Comparison of ENCODE assay signal across 2 cellular contexts in the genomic region with DNA sequence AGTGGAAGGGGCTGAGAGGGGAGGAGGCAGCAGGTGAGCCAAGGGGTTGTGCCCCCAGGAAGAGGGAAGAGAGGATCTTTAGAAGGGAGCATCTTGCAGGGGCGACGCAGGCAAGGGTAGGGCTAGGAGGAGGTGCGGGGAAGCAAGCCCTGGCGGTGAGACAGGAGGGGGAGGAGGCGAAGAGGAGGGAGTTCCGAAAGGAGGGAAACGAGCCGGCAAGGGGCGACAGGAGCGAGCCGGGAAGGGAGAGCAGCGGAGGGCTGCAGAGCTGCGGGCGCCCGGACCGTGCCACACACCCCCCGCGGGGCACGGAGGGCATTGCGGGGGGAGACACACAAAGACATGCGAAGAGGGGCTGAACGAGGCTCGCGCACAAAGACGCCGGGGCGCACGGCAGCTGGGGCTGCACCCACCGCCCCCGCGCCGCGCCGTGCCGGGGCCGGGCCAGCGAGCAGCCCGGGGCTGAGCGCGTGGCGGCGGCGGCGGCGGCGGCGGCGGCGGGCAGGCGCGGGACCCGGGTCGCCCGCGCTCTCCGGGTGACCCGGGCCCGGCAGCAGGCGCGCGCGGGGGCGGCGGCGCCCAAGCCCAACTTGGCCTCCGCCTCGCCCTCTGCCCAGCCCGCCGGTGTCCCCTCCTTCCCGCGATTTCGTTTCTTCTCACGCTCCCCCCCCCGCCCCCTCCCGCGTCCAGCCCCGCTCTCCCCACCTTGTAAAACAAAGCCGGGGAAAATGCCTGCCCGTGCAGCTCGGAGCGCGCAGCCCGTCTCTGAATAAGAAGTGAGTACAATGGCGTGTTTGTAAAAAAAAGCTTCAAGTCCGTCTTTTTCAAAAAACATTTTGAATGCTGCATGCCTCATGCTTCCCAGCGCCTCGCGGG.
TF ChIP-seq lines count a peak whose summit lies in the region.

A gene with protein sequence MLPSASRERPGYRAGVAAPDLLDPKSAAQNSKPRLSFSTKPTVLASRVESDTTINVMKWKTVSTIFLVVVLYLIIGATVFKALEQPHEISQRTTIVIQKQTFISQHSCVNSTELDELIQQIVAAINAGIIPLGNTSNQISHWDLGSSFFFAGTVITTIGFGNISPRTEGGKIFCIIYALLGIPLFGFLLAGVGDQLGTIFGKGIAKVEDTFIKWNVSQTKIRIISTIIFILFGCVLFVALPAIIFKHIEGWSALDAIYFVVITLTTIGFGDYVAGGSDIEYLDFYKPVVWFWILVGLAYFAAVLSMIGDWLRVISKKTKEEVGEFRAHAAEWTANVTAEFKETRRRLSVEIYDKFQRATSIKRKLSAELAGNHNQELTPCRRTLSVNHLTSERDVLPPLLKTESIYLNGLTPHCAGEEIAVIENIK (plus strand): TSS at position 206 of the 876 bp plus-strand sequence. CDS start 649 bp downstream, at position 855.

TF ChIP-seq in A549, 52 proteins besides CTCF, POLR2A, EP300 and RAD21:
- TF ChIP-seq ZNF302 (CRISPR knock-in tag; IDR thresholded peaks at IDR 0.05) (no peak), MAFK (IDR thresholded peaks at IDR 0.05; ENCODE audit: partially characterized antibody) (no peak), HDAC2 (IDR thresholded peaks at IDR 0.05) (no peak), MAZ (IDR thresholded peaks at IDR 0.05; ENCODE audit: borderline replicate concordance, low read depth, low read length) (no peak), HEYL (CRISPR knock-in tag; IDR thresholded peaks at IDR 0.05) (no peak)

TF ChIP-seq in HepG2, 621 proteins besides CTCF, POLR2A, EP300 and RAD21:
- TF ChIP-seq SOX13 (IDR thresholded peaks at IDR 0.05) = no peak
- TF ChIP-seq SOX13 (CRISPR knock-in tag; conservative IDR thresholded peaks at IDR 0.05 in 1 of 2, IDR thresholded peaks at IDR 0.05 in 1 of 2) = no peak
- TF ChIP-seq CEBPB (IDR thresholded peaks at IDR 0.05; ENCODE audit: borderline replicate concordance, low read depth, low read length) = no peak
- TF ChIP-seq KMT2A (CRISPR knock-in tag; IDR thresholded peaks at IDR 0.05) = no peak
- TF ChIP-seq, protein P1, sequence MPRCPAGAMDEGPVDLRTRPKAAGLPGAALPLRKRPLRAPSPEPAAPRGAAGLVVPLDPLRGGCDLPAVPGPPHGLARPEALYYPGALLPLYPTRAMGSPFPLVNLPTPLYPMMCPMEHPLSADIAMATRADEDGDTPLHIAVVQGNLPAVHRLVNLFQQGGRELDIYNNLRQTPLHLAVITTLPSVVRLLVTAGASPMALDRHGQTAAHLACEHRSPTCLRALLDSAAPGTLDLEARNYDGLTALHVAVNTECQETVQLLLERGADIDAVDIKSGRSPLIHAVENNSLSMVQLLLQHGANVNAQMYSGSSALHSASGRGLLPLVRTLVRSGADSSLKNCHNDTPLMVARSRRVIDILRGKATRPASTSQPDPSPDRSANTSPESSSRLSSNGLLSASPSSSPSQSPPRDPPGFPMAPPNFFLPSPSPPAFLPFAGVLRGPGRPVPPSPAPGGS (CRISPR knock-in tag; IDR thresholded peaks at IDR 0.05) = no peak
- TF ChIP-seq, protein P2, sequence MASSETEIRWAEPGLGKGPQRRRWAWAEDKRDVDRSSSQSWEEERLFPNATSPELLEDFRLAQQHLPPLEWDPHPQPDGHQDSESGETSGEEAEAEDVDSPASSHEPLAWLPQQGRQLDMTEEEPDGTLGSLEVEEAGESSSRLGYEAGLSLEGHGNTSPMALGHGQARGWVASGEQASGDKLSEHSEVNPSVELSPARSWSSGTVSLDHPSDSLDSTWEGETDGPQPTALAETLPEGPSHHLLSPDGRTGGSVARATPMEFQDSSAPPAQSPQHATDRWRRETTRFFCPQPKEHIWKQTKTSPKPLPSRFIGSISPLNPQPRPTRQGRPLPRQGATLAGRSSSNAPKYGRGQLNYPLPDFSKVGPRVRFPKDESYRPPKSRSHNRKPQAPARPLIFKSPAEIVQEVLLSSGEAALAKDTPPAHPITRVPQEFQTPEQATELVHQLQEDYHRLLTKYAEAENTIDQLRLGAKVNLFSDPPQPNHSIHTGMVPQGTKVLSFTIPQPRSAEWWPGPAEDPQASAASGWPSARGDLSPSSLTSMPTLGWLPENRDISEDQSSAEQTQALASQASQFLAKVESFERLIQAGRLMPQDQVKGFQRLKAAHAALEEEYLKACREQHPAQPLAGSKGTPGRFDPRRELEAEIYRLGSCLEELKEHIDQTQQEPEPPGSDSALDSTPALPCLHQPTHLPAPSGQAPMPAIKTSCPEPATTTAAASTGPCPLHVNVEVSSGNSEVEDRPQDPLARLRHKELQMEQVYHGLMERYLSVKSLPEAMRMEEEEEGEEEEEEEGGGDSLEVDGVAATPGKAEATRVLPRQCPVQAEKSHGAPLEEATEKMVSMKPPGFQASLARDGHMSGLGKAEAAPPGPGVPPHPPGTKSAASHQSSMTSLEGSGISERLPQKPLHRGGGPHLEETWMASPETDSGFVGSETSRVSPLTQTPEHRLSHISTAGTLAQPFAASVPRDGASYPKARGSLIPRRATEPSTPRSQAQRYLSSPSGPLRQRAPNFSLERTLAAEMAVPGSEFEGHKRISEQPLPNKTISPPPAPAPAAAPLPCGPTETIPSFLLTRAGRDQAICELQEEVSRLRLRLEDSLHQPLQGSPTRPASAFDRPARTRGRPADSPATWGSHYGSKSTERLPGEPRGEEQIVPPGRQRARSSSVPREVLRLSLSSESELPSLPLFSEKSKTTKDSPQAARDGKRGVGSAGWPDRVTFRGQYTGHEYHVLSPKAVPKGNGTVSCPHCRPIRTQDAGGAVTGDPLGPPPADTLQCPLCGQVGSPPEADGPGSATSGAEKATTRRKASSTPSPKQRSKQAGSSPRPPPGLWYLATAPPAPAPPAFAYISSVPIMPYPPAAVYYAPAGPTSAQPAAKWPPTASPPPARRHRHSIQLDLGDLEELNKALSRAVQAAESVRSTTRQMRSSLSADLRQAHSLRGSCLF (CRISPR knock-in tag; IDR thresholded peaks at IDR 0.05; ENCODE audit: borderline replicate concordance) = no peak
- no peak for TF ChIP-seq ZNF383 (CRISPR knock-in tag; IDR thresholded peaks at IDR 0.05; ENCODE audit: borderline replicate concordance)
- TF ChIP-seq ZNF251 (CRISPR knock-in tag; IDR thresholded peaks at IDR 0.05) = no peak
- TF ChIP-seq ZC3H4 (CRISPR knock-in tag; IDR thresholded peaks at IDR 0.05; ENCODE audit: borderline replicate concordance) = no peak
- TF ChIP-seq KDM4B (CRISPR knock-in tag; IDR thresholded peaks at IDR 0.05) = no peak
- TF ChIP-seq KDM5A (IDR thresholded peaks at IDR 0.05; ENCODE audit: borderline replicate concordance, low read length) = no peak
- TF ChIP-seq ZNF296 (CRISPR knock-in tag; conservative IDR thresholded peaks at IDR 0.05) = no peak
- TF ChIP-seq STAT5B (CRISPR knock-in tag; IDR thresholded peaks at IDR 0.05) = no peak
- no peak for TF ChIP-seq ZNF430 (CRISPR knock-in tag; IDR thresholded peaks at IDR 0.05)
- TF ChIP-seq NR2C2 (CRISPR knock-in tag; IDR thresholded peaks at IDR 0.05; ENCODE audit: borderline replicate concordance) = no peak
- TF ChIP-seq, protein P3, sequence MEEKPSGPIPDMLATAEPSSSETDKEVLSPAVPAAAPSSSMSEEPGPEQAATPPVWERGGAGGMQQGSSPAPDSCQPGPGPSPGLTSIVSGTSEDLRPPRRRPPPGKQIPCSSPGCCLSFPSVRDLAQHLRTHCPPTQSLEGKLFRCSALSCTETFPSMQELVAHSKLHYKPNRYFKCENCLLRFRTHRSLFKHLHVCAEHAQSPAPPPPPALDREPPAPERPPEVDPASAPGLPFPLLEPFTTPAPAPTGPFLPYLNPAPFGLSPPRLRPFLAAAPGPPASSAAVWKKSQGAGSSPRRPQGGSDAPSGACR (CRISPR knock-in tag; IDR thresholded peaks at IDR 0.05) = no peak
- TF ChIP-seq NR1H2 (CRISPR knock-in tag; IDR thresholded peaks at IDR 0.05; ENCODE audit: borderline replicate concordance, low read depth) = no peak
- TF ChIP-seq ZNF124 (CRISPR knock-in tag; IDR thresholded peaks at IDR 0.05) = no peak
TF ChIP-seq in HepG2: peak in this region for 0.
